8 cellular contexts compared by ENCODE assay signal in genomic region chr1:214332950-214333798, GRCh38. TPM values are rescaled to one million over a fixed set of nuclear protein-coding genes. Genes with fewer than 3 reads are reported as not detected.
DNase-seq lines count a peak whose midpoint lies in the region; ATAC-seq and TF ChIP-seq lines count a peak whose summit lies in the region.

No MANE protein-coding gene starts in this region.

- CTCF ChIA-PET in BJ (lab: Yijun Ruan, JAX) = interaction anchor here (0.6 to 14.5 kb wide), 64 partner anchors 8 to 1199 kb away, joined by 3 to 473 read pairs (median 5); partner anchors contain the start of gene PTPN14

- no peaks in the 10 kb centered on the region for H3K9me3 ChIP-seq in uterus

- intact Hi-C loops in uterus (cut with DNase I; ENCODE audit: low total_unique reads) = loop anchor here (5.0 kb wide), 2 partner anchors 71 to 254 kb away; no protein-coding TSS in a partner anchor

- H3K36me3 Mint-ChIP-seq in nephron progenitor cell (ENCODE audit: low read depth) = peaks cover 36% of the 10 kb centered on the region

- H3K9me3 Mint-ChIP-seq in nephron progenitor cell = no peaks in the 10 kb centered on the region

- H3K4me3 Mint-ChIP-seq in nephron progenitor cell = no peak overlapping the region

- H3K36me3 ChIP-seq in BJ (ENCODE audit: control insufficient read depth, insufficient read depth, low read length) (peaks cover 6% of the 10 kb centered on the region), uterus (no peaks in the 10 kb centered on the region)

- POLR2A ChIA-PET in BJ (lab: Charles Lee) = no interaction called here

- H3K4me3 ChIP-seq in BJ (ENCODE audit: low read depth, low read length) = no peak overlapping the region
- no peak overlapping the region for H3K4me3 ChIP-seq in epithelial cell of esophagus (ENCODE audit: low read length)
- no peak overlapping the region for H3K4me3 ChIP-seq in uterus

- no peaks in the 10 kb centered on the region for H3K27me3 ChIP-seq in BJ (ENCODE audit: control insufficient read depth, insufficient read depth, low read length)
- no peaks in the 10 kb centered on the region for H3K27me3 ChIP-seq in uterus

- peaks cover 32% of the 10 kb centered on the region for H3K4me1 Mint-ChIP-seq in nephron progenitor cell

- DNase-seq in BJ (ENCODE audit: low read depth) (no peak), MV-4-11 (lab: John Stamatoyannopoulos, UW) (peak; percentile 63), epithelial cell of esophagus (ENCODE audit: low read depth) (peak; percentile 47), nephron progenitor cell (peak; percentile 65), uterus (peak; percentile 55 to 58)
- DNase-seq in activated CD4-positive, alpha-beta T cell treated with anti-CD3 and anti-CD28 coated beads, Interleukin-2, amount 50 U/mL, for 1 hour = peak; percentile 37

- H3K27me3 Mint-ChIP-seq in nephron progenitor cell (ENCODE audit: low read depth, poor library complexity) = peaks cover 7% of the 10 kb centered on the region

- TF ChIP-seq POLR2A in uterus (IDR thresholded peaks at IDR 0.05) = no peak

- H3K4me1 ChIP-seq in uterus = no peaks in the 10 kb centered on the region

- H3K27ac Mint-ChIP-seq in nephron progenitor cell = peak overlapping the region; percentile 96

- peak; percentile 32 for ATAC-seq in GM19023 (IDR thresholded peaks at IDR 0.05; ENCODE audit: unreplicated experiment)
- ATAC-seq in GM18519 (IDR thresholded peaks at IDR 0.05; ENCODE audit: low FRiP score, unreplicated experiment) = no peak

- H3K27ac ChIP-seq in uterus = peak overlapping the region in 1 of 2 donors; percentile 36

- peak; percentile 94 for TF ChIP-seq CTCF in BJ (IDR thresholded peaks at IDR 0.05; ENCODE audit: insufficient read depth, low read depth, low read length)
- TF ChIP-seq CTCF in epithelial cell of esophagus (IDR thresholded peaks at IDR 0.05; ENCODE audit: insufficient read depth, low read depth, low read length, missing control alignments) = peak; percentile 95
- peak; percentile 77 for TF ChIP-seq CTCF in nephron progenitor cell (IDR thresholded peaks at IDR 0.05)
- peak; percentile 72 to 81 (median 78) for TF ChIP-seq CTCF in uterus (IDR thresholded peaks at IDR 0.05)

RNA-seq across cellular contexts. Expression of gene SMYD2, which starts 52.2 kb away (rescaled TPM):
- polyA plus RNA-seq in BJ (2011; rRNA removed) = 41.5 and 56.2 TPM in 2 replicates
- 15.7 and 16.7 TPM in 2 replicates for polyA minus RNA-seq in BJ (2011; rRNA and poly(A)+ RNA removed)
- total RNA-seq in uterus = 10 to 100 TPM in 3 of 4 donors, 1 to 10 TPM in 1; 6.8 to 41.3 (median 19.2) TPM
